22 cellular contexts compared by ENCODE assay signal in the genomic region with DNA sequence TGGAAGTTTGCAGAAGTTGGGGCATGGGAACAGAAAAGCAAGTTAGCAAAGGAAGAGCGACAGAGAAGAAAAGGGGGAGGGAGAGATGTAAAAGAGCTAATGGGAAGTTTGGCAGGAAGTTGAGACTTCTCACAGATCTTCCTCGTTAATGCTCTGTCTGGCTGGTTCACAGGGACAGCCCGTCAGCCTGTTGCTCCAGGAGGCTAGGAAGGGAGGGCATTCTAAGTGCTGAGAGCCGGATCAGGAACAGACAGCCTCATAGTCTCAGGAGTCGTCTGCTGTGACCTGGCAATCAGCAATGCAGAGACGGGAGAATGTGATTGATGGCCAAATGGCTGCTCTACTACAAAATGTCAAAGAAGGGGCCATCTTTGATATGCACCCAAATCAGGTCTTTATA.
DNase-seq lines count a peak whose midpoint lies in the region; TF ChIP-seq lines count a peak whose summit lies in the region.
"Had no signal": no experiment of that assay in that cellular context is flagged by ENCODE, and none has a peak within 500 bp of the region (broad histone marks: within the 10 kb centered on the region; RNA-seq: fewer than 3 reads in every experiment).

No MANE protein-coding gene starts in this region.

- DNase-seq in islet precursor cell (peak; percentile 91), DMS53 (lab: John Stamatoyannopoulos, UW) (no peak), suprapubic skin (ENCODE audit: low spot score in 2 of 2) (no peak), NCI-H146 (lab: John Stamatoyannopoulos, UW) (no peak), D341Med (ENCODE audit: low spot score) (no peak)
- DNase-seq: 8988T; ACHN; AML-193; Caco-2; CD4-positive, CD25-positive, alpha-beta regulatory T cell; CD8-positive, alpha-beta T cell; DMS 273 treated with DMSO at 0.1 percent for 48 hours; DND-41; GDM1; GOT3; H7; HCEC 1CT had no signal

- no peak for TF ChIP-seq CTCF in HEK293 (tag by site-specific recombination; IDR thresholded peaks at IDR 0.05)
- TF ChIP-seq CTCF in suprapubic skin (IDR thresholded peaks at IDR 0.05), result no peak

- peak overlapping the region in 6 of 11 experiments; percentile 8 to 64 (median 28); a peak in 4 of 22 replicates for H3K4me2 ChIP-seq in BLaER1 treated with 17β-estradiol and CSF1 and Interleukin-3, amounts not matched to agents 10 nM and 100 nM
- H3K4me2 ChIP-seq: A549 had no signal

- 18% methylated on average over 6 of the region's 6 CpGs for WGBS in suprapubic skin

- TF ChIP-seq POLR2A in suprapubic skin (IDR thresholded peaks at IDR 0.05), result no peak

- peaks cover 0 to 9% (median 0%) of the 10 kb centered on the region in 11 experiments; a peak in 3 of 22 replicates for H3K9me3 ChIP-seq in BLaER1 treated with 17β-estradiol and CSF1 and Interleukin-3, amounts not matched to agents 10 nM and 100 nM (replicated peaks in 1 of 11)
- H3K9me3 ChIP-seq in HEK293 (ENCODE audit: control insufficient read depth, insufficient read depth, low read depth, low read length) (no peaks in the 10 kb centered on the region), suprapubic skin (no peaks in the 10 kb centered on the region)
- H3K9me3 ChIP-seq: A549, Caco-2 had no signal

- H3K9ac ChIP-seq in BLaER1 treated with 17β-estradiol and CSF1 and Interleukin-3, amounts not matched to agents 10 nM and 100 nM, result no peak overlapping the region

- POLR2A ChIA-PET in HEK293 (lab: Yijun Ruan, JAX), result no interaction called here

- no peak overlapping the region for H3K27ac ChIP-seq in BLaER1 treated with 17β-estradiol and CSF1 and Interleukin-3, amounts not matched to agents 10 nM and 100 nM
- H3K27ac ChIP-seq in HEK293 (ENCODE audit: extremely low read depth, low read depth, low read length) (no peak overlapping the region), suprapubic skin (no peak overlapping the region)
- H3K27ac ChIP-seq: A549, C4-2B had no signal

- no peaks in the 10 kb centered on the region for H3K36me3 ChIP-seq in BLaER1 treated with 17β-estradiol and CSF1 and Interleukin-3, amounts not matched to agents 10 nM and 100 nM
- no peaks in the 10 kb centered on the region for H3K36me3 ChIP-seq in HEK293 (ENCODE audit: control insufficient read depth in 2 of 2, insufficient read depth in 1 of 2, low read length in 2 of 2)
- H3K36me3 ChIP-seq in suprapubic skin, result no peaks in the 10 kb centered on the region

- no peak for TF ChIP-seq EP300 in suprapubic skin (IDR thresholded peaks at IDR 0.05)

- H4K20me1 ChIP-seq in BLaER1 treated with 17β-estradiol and CSF1 and Interleukin-3, amounts not matched to agents 10 nM and 100 nM, result no peaks in the 10 kb centered on the region

- H3K27me3 ChIP-seq in BLaER1 treated with 17β-estradiol and CSF1 and Interleukin-3, amounts not matched to agents 10 nM and 100 nM, result no peaks in the 10 kb centered on the region
- H3K27me3 ChIP-seq in suprapubic skin, result peaks cover 11% of the 10 kb centered on the region

- peaks cover 0 to 8% (median 1%) of the 10 kb centered on the region in 10 experiments; a peak in 6 of 20 replicates for H3K4me1 ChIP-seq in BLaER1 treated with 17β-estradiol and CSF1 and Interleukin-3, amounts not matched to agents 10 nM and 100 nM
- H3K4me1 ChIP-seq in HEK293 (ENCODE audit: control insufficient read depth, insufficient read depth, low read length), result peaks cover 6% of the 10 kb centered on the region; the same call in 1 of the 2 replicates
- H3K4me1 ChIP-seq in suprapubic skin, result no peaks in the 10 kb centered on the region
- H3K4me1 ChIP-seq: A549, Caco-2 had no signal

- H3K4me3 ChIP-seq in BLaER1 treated with 17β-estradiol and CSF1 and Interleukin-3, amounts not matched to agents 10 nM and 100 nM, result no peak overlapping the region
- H3K4me3 ChIP-seq in HEK293 (ENCODE audit: low read depth, low read length) (no peak overlapping the region), suprapubic skin (no peak overlapping the region)
- H3K4me3 ChIP-seq: A549, GM12878 had no signal

- CTCF ChIA-PET in HEK293 (lab: Yijun Ruan, JAX), result interaction anchor here (0.6 to 3.1 kb wide), 2 partner anchors 371 to 534 kb away, joined by 3 to 13 read pairs; no protein-coding TSS in a partner anchor

TF ChIP-seq in HEK293, 187 proteins besides CTCF, POLR2A, EP300 and RAD21:
- no peak for TF ChIP-seq ZNF580 (tag by site-specific recombination; IDR thresholded peaks at IDR 0.05)
- TF ChIP-seq ZNF24 (tag by site-specific recombination; IDR thresholded peaks at IDR 0.05), result no peak
- TF ChIP-seq, protein P1, sequence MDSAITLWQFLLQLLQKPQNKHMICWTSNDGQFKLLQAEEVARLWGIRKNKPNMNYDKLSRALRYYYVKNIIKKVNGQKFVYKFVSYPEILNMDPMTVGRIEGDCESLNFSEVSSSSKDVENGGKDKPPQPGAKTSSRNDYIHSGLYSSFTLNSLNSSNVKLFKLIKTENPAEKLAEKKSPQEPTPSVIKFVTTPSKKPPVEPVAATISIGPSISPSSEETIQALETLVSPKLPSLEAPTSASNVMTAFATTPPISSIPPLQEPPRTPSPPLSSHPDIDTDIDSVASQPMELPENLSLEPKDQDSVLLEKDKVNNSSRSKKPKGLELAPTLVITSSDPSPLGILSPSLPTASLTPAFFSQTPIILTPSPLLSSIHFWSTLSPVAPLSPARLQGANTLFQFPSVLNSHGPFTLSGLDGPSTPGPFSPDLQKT (IDR thresholded peaks at IDR 0.05; ENCODE audit: borderline replicate concordance, low read depth, low read length), result no peak
- no peak for TF ChIP-seq ZFP37 (tag by site-specific recombination; IDR thresholded peaks at IDR 0.05)
- TF ChIP-seq ZNF747 (tag by site-specific recombination; IDR thresholded peaks at IDR 0.05), result no peak
- TF ChIP-seq SCRT2 (tag by site-specific recombination; IDR thresholded peaks at IDR 0.05), result 0 out of 2 replicates have a peak, but pooled peaks have one; percentile 20
TF ChIP-seq in HEK293: peak in this region for 1.
